ENCODE assay signal across 8 cellular contexts in the genomic region with DNA sequence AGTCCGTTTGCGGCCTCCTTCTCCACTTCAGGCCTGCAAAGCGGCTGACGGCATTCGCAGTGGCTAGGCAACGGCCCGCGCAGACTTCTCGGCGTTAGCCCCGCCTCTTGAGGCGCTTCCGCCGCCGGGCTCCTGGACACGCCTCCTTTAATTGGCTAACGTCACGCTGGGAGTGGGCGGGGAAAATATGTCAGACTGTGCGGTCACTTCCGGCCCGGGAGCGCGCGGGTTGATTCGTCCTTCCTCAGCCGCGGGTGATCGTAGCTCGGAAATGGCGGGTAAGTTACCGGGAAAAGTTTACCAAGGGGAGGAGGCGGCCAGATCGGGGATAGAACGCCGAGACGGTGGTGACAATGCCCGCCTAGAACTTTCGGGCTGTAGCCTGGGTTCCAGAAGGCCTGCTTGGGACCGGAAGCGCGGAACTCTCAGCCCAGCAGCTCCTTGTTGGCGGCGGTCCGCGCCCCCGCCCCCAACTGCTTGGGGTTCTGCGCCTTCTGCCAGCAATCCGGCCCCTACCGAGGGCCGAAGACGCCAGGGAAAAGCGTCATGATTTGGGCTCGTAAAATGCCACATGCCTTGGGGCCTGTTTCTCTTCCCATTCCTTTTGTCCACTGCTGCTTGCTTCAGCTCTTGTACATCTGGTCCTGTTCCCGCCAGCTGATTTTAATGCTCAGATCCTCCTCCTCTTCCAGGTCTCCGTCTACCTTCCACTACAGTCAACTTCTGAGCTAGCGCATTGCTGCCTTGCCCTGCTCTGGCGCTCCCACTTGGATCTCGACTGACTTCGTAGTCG. TPM values are rescaled to one million over a fixed set of nuclear protein-coding genes. Genes with fewer than 3 reads are reported as not detected.
DNase-seq lines count a peak whose midpoint lies in the region; ATAC-seq, FAIRE-seq and TF ChIP-seq lines count a peak whose summit lies in the region.

A gene with protein sequence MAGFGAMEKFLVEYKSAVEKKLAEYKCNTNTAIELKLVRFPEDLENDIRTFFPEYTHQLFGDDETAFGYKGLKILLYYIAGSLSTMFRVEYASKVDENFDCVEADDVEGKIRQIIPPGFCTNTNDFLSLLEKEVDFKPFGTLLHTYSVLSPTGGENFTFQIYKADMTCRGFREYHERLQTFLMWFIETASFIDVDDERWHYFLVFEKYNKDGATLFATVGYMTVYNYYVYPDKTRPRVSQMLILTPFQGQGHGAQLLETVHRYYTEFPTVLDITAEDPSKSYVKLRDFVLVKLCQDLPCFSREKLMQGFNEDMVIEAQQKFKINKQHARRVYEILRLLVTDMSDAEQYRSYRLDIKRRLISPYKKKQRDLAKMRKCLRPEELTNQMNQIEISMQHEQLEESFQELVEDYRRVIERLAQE (plus strand): TSS at position 232 of the 793 bp plus-strand sequence. CDS start 40 bp downstream, at position 272.

- H2BK120ac ChIP-seq in H1 (replicated peaks; ENCODE audit: low read depth, low read length) = no peak within 1 kb of the TSS

- no peak within 1 kb of the TSS for H3K14ac ChIP-seq in H1 (ENCODE audit: insufficient read length)

- peak within 1 kb of the TSS; percentile 86 to 98 (median 92) for H3K4me3 ChIP-seq in H1 (ENCODE audit: extremely low read depth in 1 of 4, insufficient read depth in 2 of 4, low read depth in 3 of 4, low read length in 4 of 4)

- no peaks in the 10 kb centered on the region for H3K79me1 ChIP-seq in H1 (ENCODE audit: low read depth, low read length)

- peak within 1 kb of the TSS; percentile 83; the same call in 1 of the 2 replicates for H4K8ac ChIP-seq in H1 (ENCODE audit: extremely low read depth, insufficient read depth, low read length)

- no peaks in the 10 kb centered on the region for H3K27me3 Mint-ChIP-seq in memory B cell

- peak within 1 kb of the TSS; percentile 75 to 86 for H3K4me2 ChIP-seq in H1 (ENCODE audit: insufficient read depth in 1 of 2, low read depth in 2 of 2, low read length in 2 of 2)

- TF ChIP-seq RAD21 in H1 (IDR thresholded peaks at IDR 0.05 in 1 of 2, conservative IDR thresholded peaks at IDR 0.05 in 1 of 2; ENCODE audit: low read depth in 2 of 2, low read length in 2 of 2) = no peak

- ATAC-seq in GM21367 (IDR thresholded peaks at IDR 0.05; ENCODE audit: unreplicated experiment) (peak; percentile 92), memory B cell (ENCODE audit: low read depth) (peak; percentile 96)

- no peaks in the 10 kb centered on the region for H4K20me1 ChIP-seq in H1 (replicated peaks in 1 of 2; ENCODE audit: control insufficient read depth in 1 of 2, insufficient read depth in 2 of 2, low read length in 2 of 2)

- peaks cover 15% of the 10 kb centered on the region for H3K4me1 Mint-ChIP-seq in memory B cell

- H4K5ac ChIP-seq in H1 (ENCODE audit: insufficient read length, low read depth, low read length) = no peak within 1 kb of the TSS

- no peak within 1 kb of the TSS for H3K23ac ChIP-seq in H1 (ENCODE audit: insufficient read length)

- peak within 1 kb of the TSS; percentile 82 for H3K56ac ChIP-seq in H1 (replicated peaks; ENCODE audit: insufficient read length, low read depth, low read length)

- POLR2A ChIA-PET in H1 (lab: Charles Lee; ENCODE audit: partially characterized antibody) = interaction anchor here (0.5 to 2.8 kb wide), 8 partner anchors 9 to 351 kb away, joined by 3 to 13 read pairs (median 4); partner anchors contain the start of gene SLC25A12

- H3K36me3 ChIP-seq in H1 (ENCODE audit: control insufficient read depth in 2 of 4, insufficient read depth in 4 of 4, low read length in 3 of 4) = peaks cover 0 to 15% (median 5%) of the 10 kb centered on the region in 4 experiments; a peak in 3 of 8 replicates

- peak within 1 kb of the TSS; percentile 94 for H3K27ac Mint-ChIP-seq in memory B cell

- peak; percentile 99 for DNase-seq in COLO829 (ENCODE audit: low spot score)
- peak; percentile 93 for DNase-seq in HTR-8/SVneo (ENCODE audit: insufficient read length, low spot score)
- DNase-seq in NOMO-1 treated with dmso at 0.1 percent for 144 hours (lab: John Stamatoyannopoulos, UW; ENCODE audit: unreplicated experiment) = peak; percentile 96
- peak; percentile 93 to 98 (median 96) for DNase-seq in activated CD8-positive, alpha-beta memory T cell treated with anti-CD3 and anti-CD28 coated beads for 48 hours (ENCODE audit: low read depth in 2 of 3, low spot score in 2 of 3)
- peak; percentile 92 to 99 for DNase-seq in H1 (ENCODE audit: low read depth in 1 of 2, low spot score in 2 of 2)
- DNase-seq in memory B cell (ENCODE audit: low spot score in 2 of 2) = peak; percentile 95 to 97
- peak; percentile 88 for DNase-seq in stimulated activated CD8-positive, alpha-beta memory T cell treated with anti-CD3 and anti-CD28 coated beads, Interleukin-12 subunit alpha, Interleukin-12 subunit beta, amount 100 ng/mL, for 24 hours (ENCODE audit: extremely low read depth)

- FAIRE-seq in HTR-8/SVneo (lab: Jason Lieb, UNC) = peak; percentile 44
- peak; percentile 70 for FAIRE-seq in H1 (lab: Jason Lieb, UNC)

- peak within 1 kb of the TSS; percentile 95 for H2AFZ ChIP-seq in H1 (ENCODE audit: low read length)

- H3K27ac ChIP-seq in H1 (ENCODE audit: low read depth, low read length) = peak within 1 kb of the TSS; percentile 96

- peak in 1 of 3 experiments; percentile 2; a peak in 1 of 4 replicates for TF ChIP-seq CTCF in H1 (IDR thresholded peaks at IDR 0.05; ENCODE audit: control extremely low read depth in 1 of 3, insufficient read depth in 1 of 3, low read depth in 1 of 3, low read length in 3 of 3)

- peaks cover 4% of the 10 kb centered on the region for H3K36me3 Mint-ChIP-seq in memory B cell

- peaks cover 0 to 40% of the 10 kb centered on the region in 2 experiments; a peak in 2 of 4 replicates for H3K79me2 ChIP-seq in H1 (ENCODE audit: control insufficient read depth in 1 of 2, insufficient read depth in 2 of 2, low read length in 2 of 2)

- no peak within 1 kb of the TSS for H2AK5ac ChIP-seq in H1 (ENCODE audit: low read depth, low read length)

- no peak within 1 kb of the TSS for H2BK15ac ChIP-seq in H1 (ENCODE audit: low read length)

- peak within 1 kb of the TSS; percentile 97 for H2BK5ac ChIP-seq in H1 (ENCODE audit: low read depth, low read length)

- H3K9me3 ChIP-seq in H1 (ENCODE audit: insufficient read depth in 2 of 2, low read depth in 1 of 2, low read length in 1 of 2) = no peaks in the 10 kb centered on the region

- H3K4me3 Mint-ChIP-seq in memory B cell = peak within 1 kb of the TSS; percentile 98

- H3K27me3 ChIP-seq in H1 (replicated peaks in 1 of 4; ENCODE audit: control insufficient read depth in 3 of 4, extremely low read depth in 1 of 4, insufficient read depth in 3 of 4, low read length in 3 of 4) = no peaks in the 10 kb centered on the region

- WGBS in H1 (ENCODE audit: extremely low coverage in 1 of 2, insufficient coverage in 1 of 2, insufficient read length in 1 of 2, insufficient replicate concordance in 2 of 2, low coverage in 1 of 2, low lambda C conversion rate in 2 of 2, missing lambda C conversion rate in 1 of 2), 2 experiments = 2% methylated on average over 53 of the region's 61 CpGs; no CpG with 5 or more reads in 1 of the 2 experiments

- TF ChIP-seq POLR2A in H1 (IDR thresholded peaks at IDR 0.05; ENCODE audit: control extremely low read depth in 1 of 2, low read depth in 2 of 2, low read length in 2 of 2) = peak; percentile 81 to 89

- CTCF ChIA-PET in H1 (lab: Charles Lee; ENCODE audit: partially characterized antibody) = interaction anchor here (0.6 to 2.2 kb wide), 3 partner anchors 8 to 284 kb away, joined by 3 to 7 read pairs (median 6); no protein-coding TSS in a partner anchor

- TF ChIP-seq EP300 in H1 (IDR thresholded peaks at IDR 0.05; ENCODE audit: borderline replicate concordance in 1 of 2, low read depth in 2 of 2, low read length in 2 of 2) = no peak

- peaks cover 5% of the 10 kb centered on the region for H3K23me2 ChIP-seq in H1 (ENCODE audit: low read depth, low read length)

- H2BK20ac ChIP-seq in H1 (ENCODE audit: low read length) = no peak within 1 kb of the TSS

- peak within 1 kb of the TSS; percentile 94 for H2BK12ac ChIP-seq in H1 (ENCODE audit: low read depth, low read length)

- peak within 1 kb of the TSS; percentile 83 for H3K18ac ChIP-seq in H1 (ENCODE audit: extremely low read depth, low read length)

- no peak within 1 kb of the TSS for H4K91ac ChIP-seq in H1 (replicated peaks; ENCODE audit: insufficient read length, low read length)

- H3K9ac ChIP-seq in H1 (replicated peaks in 1 of 4; ENCODE audit: extremely low read depth in 1 of 4, low read depth in 3 of 4, low read length in 3 of 4) = peak within 1 kb of the TSS; percentile 93 to 98 (median 96)

- H3K4me1 ChIP-seq in H1 (replicated peaks in 1 of 4; ENCODE audit: control insufficient read depth in 3 of 4, insufficient read depth in 4 of 4, low read length in 3 of 4) = no peaks in the 10 kb centered on the region; a peak in 3 of 7 replicates

- H3K9me3 Mint-ChIP-seq in memory B cell = no peaks in the 10 kb centered on the region

- peak within 1 kb of the TSS; percentile 1 for H3K4ac ChIP-seq in H1 (replicated peaks; ENCODE audit: insufficient read length, low read depth, low read length)

TF ChIP-seq in H1, 55 proteins besides CTCF, POLR2A, EP300 and RAD21 (continues in another document):
- no peak for TF ChIP-seq RNF2 (IDR thresholded peaks at IDR 0.05; ENCODE audit: borderline replicate concordance, low read depth, low read length, missing control alignments, poor library complexity, severe bottlenecking)
- TF ChIP-seq EZH2 (IDR thresholded peaks at IDR 0.05; ENCODE audit: low read depth, low read length, severe bottlenecking) = no peak
- TF ChIP-seq KDM5A (IDR thresholded peaks at IDR 0.05; ENCODE audit: low read length) = peak; percentile 80
- TF ChIP-seq ASH2L (IDR thresholded peaks at IDR 0.05; ENCODE audit: low read length) = peak; percentile 84

RNA-seq across cellular contexts. Expression of the gene that starts here (rescaled TPM):
- 68.4 and 74.2 TPM in 2 replicates for total RNA-seq in H1 (2021; fragmentation: NEBNext Ultra II Directional; extraction: Animal tissue kit (Norgen Biotek cat#: 25700))
- 21.2 and 44.6 TPM in 2 replicates for polyA plus RNA-seq in H1 (2011; rRNA removed)
- polyA plus RNA-seq in H1 (2011; cell fraction: cytosol; rRNA removed) = 59.4 TPM
- polyA plus RNA-seq in H1 (2011; cell fraction: nucleus; rRNA removed) = 7.5 TPM
- polyA plus RNA-seq in H1 (2012, experiment 1 of 2) = 42.2 to 82.0 TPM (median 53.0 TPM) in 4 replicates
- 15.1 TPM for polyA plus RNA-seq in H1 (2012, experiment 2 of 2)
- polyA plus RNA-seq in H1 (2013, experiment 1 of 2) = 57.9 TPM
- polyA plus RNA-seq in H1 (2013, experiment 2 of 2) = 55.5 TPM
- polyA minus RNA-seq in H1 (2011; rRNA and poly(A)+ RNA removed) = 27.0 and 40.0 TPM in 2 replicates
- polyA minus RNA-seq in H1 (2011; cell fraction: cytosol; rRNA and poly(A)+ RNA removed) = 21.9 TPM
- polyA minus RNA-seq in H1 (2011; cell fraction: nucleus; rRNA and poly(A)+ RNA removed) = 27.7 TPM

Comparison
In these comparisons a context has a peak if more than half of its experiments do, and no peak if none do; other contexts are left out.
1. Peak in every context shown above with its lines: DNase-seq, ATAC-seq, H3K4me3 ChIP-seq and H3K27ac ChIP-seq.